Comparison of ENCODE assay signal across 17 cellular contexts in genomic region chr5:91365498-91365897, GRCh38.
"Had no signal": no experiment of that assay in that cellular context is flagged by ENCODE, and none has a peak within 500 bp of the region (broad histone marks: within the 10 kb centered on the region; RNA-seq: fewer than 3 reads in every experiment).

No MANE protein-coding gene starts in this region.

- H3K4me1 ChIP-seq: foreskin keratinocyte, right lobe of liver, vagina had no signal

- H3K4me1 Mint-ChIP-seq: nephron progenitor cell had no signal

- H3K27me3 ChIP-seq: dorsolateral prefrontal cortex, foreskin keratinocyte, pancreas, right lobe of liver, tibial artery, vagina had no signal

- H3K27ac ChIP-seq: foreskin keratinocyte, pancreas, right lobe of liver, tibial artery, vagina had no signal

- H3K9me3 Mint-ChIP-seq: nephron progenitor cell had no signal

- DNase-seq: central memory CD4-positive, alpha-beta T cell; dorsolateral prefrontal cortex; effector CD4-positive, alpha-beta T cell; foreskin keratinocyte; hypothalamus; naive thymus-derived CD8-positive, alpha-beta T cell; nephron progenitor cell; occipital lobe; pancreas; right lobe of liver; small intestine; stimulated activated CD4-positive, alpha-beta T cell treated with anti-CD3 and anti-CD28 coated beads, Interleukin-15, amount 100 ng/mL, for 24 hours; stimulated activated CD4-positive, alpha-beta T cell treated with anti-CD3 and anti-CD28 coated beads, Interleukin-2, amount 100 ng/mL, for 48 hours; stimulated activated naive B cell treated with anti-CD40 and anti-IgM and Interleukin-4, amounts not matched to agents 10 μg/mL and 1 μg/mL and 100 μg/mL, for 72 hours; tibial artery had no signal

- H3K4me3 ChIP-seq: dorsolateral prefrontal cortex, pancreas, right lobe of liver, tibial artery, vagina had no signal

- H3K9me3 ChIP-seq: pancreas, right lobe of liver, tibial artery, vagina had no signal

- H3K27ac Mint-ChIP-seq: nephron progenitor cell; stimulated activated naive B cell treated with anti-CD40 and anti-IgM and Interleukin-4, amounts not matched to agents 10 μg/mL and 1 μg/mL and 100 μg/mL, for 72 hours; stimulated activated naive CD8-positive, alpha-beta T cell treated with anti-CD3 and anti-CD28 coated beads, Interleukin-15, Interleukin-2, amounts not matched to agents 100 ng/mL and 50 ng/mL, for 24 hours had no signal

- H3K4me3 Mint-ChIP-seq: naive thymus-derived CD8-positive, alpha-beta T cell; nephron progenitor cell; stimulated activated naive B cell treated with anti-CD40 and anti-IgM and Interleukin-4, amounts not matched to agents 10 μg/mL and 1 μg/mL and 100 μg/mL, for 72 hours; stimulated activated naive CD8-positive, alpha-beta T cell treated with anti-CD3 and anti-CD28 coated beads, Interleukin-15, Interleukin-2, amounts not matched to agents 100 ng/mL and 50 ng/mL, for 24 hours had no signal

- ATAC-seq: foreskin keratinocyte; naive thymus-derived CD8-positive, alpha-beta T cell; stimulated activated naive B cell treated with anti-CD40 and anti-IgM and Interleukin-4, amounts not matched to agents 10 μg/mL and 1 μg/mL and 100 μg/mL, for 72 hours had no signal

- H3K27me3 Mint-ChIP-seq: naive thymus-derived CD8-positive, alpha-beta T cell; stimulated activated naive B cell treated with anti-CD40 and anti-IgM and Interleukin-4, amounts not matched to agents 10 μg/mL and 1 μg/mL and 100 μg/mL, for 72 hours; stimulated activated naive CD8-positive, alpha-beta T cell treated with anti-CD3 and anti-CD28 coated beads, Interleukin-15, Interleukin-2, amounts not matched to agents 100 ng/mL and 50 ng/mL, for 24 hours had no signal
